Comparison of ENCODE assay signal across 28 cellular contexts in genomic region chr2:26933638-26934334, GRCh38.
"Had no signal": no experiment of that assay in that cellular context is flagged by ENCODE, and none has a peak within 500 bp of the region (broad histone marks: within the 10 kb centered on the region; RNA-seq: fewer than 3 reads in every experiment).

No MANE protein-coding gene starts in this region.

- H3K9me3 Mint-ChIP-seq: activated naive CD4-positive, alpha-beta T cell treated with anti-CD3 and anti-CD28 coated beads, Interleukin-2, amount 50 U/mL, for 72 hours; activated T-cell treated with anti-CD3 and anti-CD28 coated beads, Interleukin-2, amount 50 U/mL, for 24 hours; effector memory CD8-positive, alpha-beta T cell; immature natural killer cell; mesothelial cell of epicardium; naive B cell had no signal

- H3K4me1 ChIP-seq: pancreas, prostate gland, sigmoid colon, suprapubic skin, tibial artery, upper lobe of right lung had no signal

- H3K27me3 ChIP-seq: dorsolateral prefrontal cortex, pancreas had no signal

- H3K36me3 Mint-ChIP-seq: activated naive CD4-positive, alpha-beta T cell treated with anti-CD3 and anti-CD28 coated beads, Interleukin-2, amount 50 U/mL, for 72 hours; immature natural killer cell; mesothelial cell of epicardium; naive B cell had no signal

- ATAC-seq: activated CD4-positive, CD25-positive, alpha-beta regulatory T cell treated with anti-CD3 and anti-CD28 coated beads, Interleukin-2, amount 50 U/mL, for 24 hours; activated naive CD4-positive, alpha-beta T cell treated with anti-CD3 and anti-CD28 coated beads, Interleukin-2, amount 50 U/mL, for 72 hours; effector memory CD8-positive, alpha-beta T cell; esophagus mucosa; pancreas; upper lobe of right lung had no signal

- H3K9me3 ChIP-seq: pancreas, prostate gland, sigmoid colon, suprapubic skin, tibial artery, upper lobe of right lung had no signal

- DNase-seq: activated CD4-positive, alpha-beta T cell treated with anti-CD3 and anti-CD28 coated beads for 48 hours; activated CD4-positive, alpha-beta T cell treated with anti-CD3 and anti-CD28 coated beads, Interleukin-2, amount 50 U/mL, for 48 hours; activated gamma-delta T cell treated with Interleukin-2 at 50 U/mL for 16 hours; activated T-cell treated with anti-CD3 and anti-CD28 coated beads, Interleukin-2, amount 50 U/mL, for 24 hours; dorsolateral prefrontal cortex; effector memory CD8-positive, alpha-beta T cell; foreskin fibroblast; immature natural killer cell; kidney; left colon; naive B cell; retina; sigmoid colon; stimulated activated CD4-positive, alpha-beta T cell treated with anti-CD3 and anti-CD28 coated beads, Interleukin-1b, Interleukin-23, amount 100 ng/mL, for 48 hours; stimulated activated CD4-positive, alpha-beta T cell treated with anti-CD3 and anti-CD28 coated beads, Interleukin-4, amount 100 ng/mL, for 4 hours; stimulated activated naive CD4-positive, alpha-beta T cell; T-helper 1 cell; tibial artery; upper lobe of right lung; WERI-Rb-1 had no signal

- H3K27ac Mint-ChIP-seq: activated naive CD4-positive, alpha-beta T cell treated with anti-CD3 and anti-CD28 coated beads, Interleukin-2, amount 50 U/mL, for 72 hours; activated T-cell treated with anti-CD3 and anti-CD28 coated beads, Interleukin-2, amount 50 U/mL, for 24 hours; effector memory CD8-positive, alpha-beta T cell; immature natural killer cell; mesothelial cell of epicardium had no signal

- H3K27ac ChIP-seq: coronary artery, pancreas, prostate gland, sigmoid colon, suprapubic skin, tibial artery, upper lobe of right lung, WERI-Rb-1 had no signal

- H3K4me1 Mint-ChIP-seq: immature natural killer cell, mesothelial cell of epicardium, naive B cell had no signal

- H3K4me3 Mint-ChIP-seq: activated T-cell treated with anti-CD3 and anti-CD28 coated beads, Interleukin-2, amount 50 U/mL, for 24 hours; effector memory CD8-positive, alpha-beta T cell; immature natural killer cell; mesothelial cell of epicardium; naive B cell had no signal

- H3K36me3 ChIP-seq: pancreas, prostate gland, sigmoid colon, suprapubic skin, tibial artery, upper lobe of right lung had no signal

- H3K4me3 ChIP-seq: coronary artery, dorsolateral prefrontal cortex, pancreas, prostate gland, sigmoid colon, suprapubic skin, tibial artery, upper lobe of right lung had no signal
